In genomic region chr14:59160492-59160891, GRCh38 we compare ENCODE assay signal across 19 cellular contexts. TPM values are rescaled to one million over a fixed set of nuclear protein-coding genes. Genes with fewer than 3 reads are reported as not detected.
A peak's percentile ranks its signal among the peaks of the same experiment; 100 is the strongest.
DNase-seq lines count a peak whose midpoint lies in the region; ATAC-seq, FAIRE-seq and TF ChIP-seq lines count a peak whose summit lies in the region.
"Had no signal": no experiment of that assay in that cellular context is flagged by ENCODE, and none has a peak within 500 bp of the region (broad histone marks: within the 10 kb centered on the region; RNA-seq: fewer than 3 reads in every experiment).

No MANE protein-coding gene starts in this region.

- peak overlapping the region; percentile 67 for H3K27ac ChIP-seq in HepG2 (ENCODE audit: extremely low read length, insufficient read depth, low read length)
- H3K27ac ChIP-seq in right lobe of liver: no peak overlapping the region
- H3K27ac ChIP-seq in neural cell (ENCODE audit: low read length): peak overlapping the region; percentile 78
- H3K27ac ChIP-seq: BLaER1, HL-60 had no signal

- in situ Hi-C loops in HepG2 (cut with HindIII; ENCODE audit: extremely low pct_ligation_motif_present, low pct_unique_long_range_greater_than_20kb): no loop called here

- H3K27me3 ChIP-seq in HepG2 (ENCODE audit: control insufficient read depth in 1 of 2, insufficient read depth in 2 of 2, low read length in 2 of 2) (no peaks in the 10 kb centered on the region), right lobe of liver (no peaks in the 10 kb centered on the region), neural cell (ENCODE audit: insufficient read depth, low read depth, low read length) (no peaks in the 10 kb centered on the region)
- H3K27me3 ChIP-seq: BLaER1 had no signal

- TF ChIP-seq RAD21 in HepG2 (CRISPR knock-in tag; IDR thresholded peaks at IDR 0.05): no peak
- no peak for TF ChIP-seq RAD21 in neural cell (conservative IDR thresholded peaks at IDR 0.05)

- ATAC-seq in HepG2 (no peak), right lobe of liver (no peak), sciatic nerve (no peak), mucosa of descending colon (no peak)

- no peak for TF ChIP-seq POLR2A in HepG2 (IDR thresholded peaks at IDR 0.05; ENCODE audit: insufficient read depth in 1 of 2, low read depth in 2 of 2, low read length in 2 of 2)
- no peak for TF ChIP-seq POLR2A in right lobe of liver (IDR thresholded peaks at IDR 0.05)

- BruUV-seq in HepG2 (replicated peaks; lab: Mats Ljungman, UMichigan): no TSS peak

- H4K20me1 ChIP-seq in HepG2 (ENCODE audit: insufficient read depth, low read length): no peaks in the 10 kb centered on the region
- H4K20me1 ChIP-seq in neural cell (ENCODE audit: insufficient read depth): no peaks in the 10 kb centered on the region
- H4K20me1 ChIP-seq: BLaER1 had no signal

- H3K27ac Mint-ChIP-seq in brain: peak overlapping the region in 3 of 5 experiments; percentile 78 to 98 (median 93)

- no peaks in the 10 kb centered on the region for H3K9me3 ChIP-seq in HepG2 (ENCODE audit: low read length)
- no peaks in the 10 kb centered on the region for H3K9me3 ChIP-seq in right lobe of liver
- H3K9me3 ChIP-seq in neural cell (ENCODE audit: low read length): no peaks in the 10 kb centered on the region
- H3K9me3 ChIP-seq in mucosa of descending colon: no peaks in the 10 kb centered on the region
- H3K9me3 ChIP-seq: BLaER1, Caco-2 had no signal

- peak overlapping the region; percentile 54; the same call in 1 of the 2 replicates for H3K9ac ChIP-seq in HepG2 (ENCODE audit: insufficient read depth, low read depth, low read length)
- no peak overlapping the region for H3K9ac ChIP-seq in neural cell (ENCODE audit: low read length)
- H3K9ac ChIP-seq: BLaER1 had no signal

- H3K36me3 Mint-ChIP-seq in brain: no peaks in the 10 kb centered on the region
- H3K36me3 Mint-ChIP-seq: CD8-positive, alpha-beta memory T cell had no signal

- H3K4me2 ChIP-seq in HepG2 (ENCODE audit: low read depth, low read length) (peak overlapping the region; percentile 73; the same call in 1 of the 2 replicates), neural cell (ENCODE audit: low read length) (peak overlapping the region; percentile 67)
- H3K4me2 ChIP-seq: BLaER1 had no signal

- FAIRE-seq in HepG2 (lab: Jason Lieb, UNC): no peak
- FAIRE-seq: GM12892, H1 had no signal

- H3K9me3 Mint-ChIP-seq in brain: peaks cover 0 to 11% (median 6%) of the 10 kb centered on the region in 5 experiments
- H3K9me3 Mint-ChIP-seq: CD8-positive, alpha-beta memory T cell had no signal

- POLR2A ChIA-PET in HepG2 (lab: Yijun Ruan, JAX): interaction anchor here (1.8 kb wide), 1 partner anchor 28 kb away, joined by 5 read pairs; the partner anchor contains the start of gene DAAM1

- intact Hi-C loops in HepG2 (cut with micrococcal nuclease; ENCODE audit: unreplicated experiment): no loop called here
- intact Hi-C loops in right lobe of liver (cut with DNase I): no loop called here
- intact Hi-C loops in sciatic nerve (cut with DNase I): no loop called here
- intact Hi-C loops in mucosa of descending colon (cut with DNase I, micrococcal nuclease): no loop called here

- peaks cover 33% of the 10 kb centered on the region for H3K4me1 ChIP-seq in HepG2 (ENCODE audit: insufficient read depth, low read length)
- no peaks in the 10 kb centered on the region for H3K4me1 ChIP-seq in right lobe of liver
- H3K4me1 ChIP-seq in mucosa of descending colon (ENCODE audit: low read depth): no peaks in the 10 kb centered on the region
- H3K4me1 ChIP-seq: BLaER1 had no signal

- no peaks in the 10 kb centered on the region for H3K27me3 Mint-ChIP-seq in brain

- no peaks in the 10 kb centered on the region for H3F3A ChIP-seq in neural cell (ENCODE audit: insufficient read depth, low read length, poor library complexity, severe bottlenecking)

- no peak overlapping the region for H3K4me3 ChIP-seq in HepG2 (replicated peaks in 1 of 3; ENCODE audit: insufficient read depth in 1 of 3, low read depth in 2 of 3, low read length in 3 of 3)
- no peak overlapping the region for H3K4me3 ChIP-seq in right lobe of liver
- no peak overlapping the region for H3K4me3 ChIP-seq in neural cell (ENCODE audit: low read length)
- no peak overlapping the region for H3K4me3 ChIP-seq in mucosa of descending colon
- H3K4me3 ChIP-seq: BLaER1 had no signal

- no peak for DNase-seq in HepG2 (ENCODE audit: low spot score)
- DNase-seq in right lobe of liver: no peak
- no peak for DNase-seq in NCI-H226
- no peak for DNase-seq in sciatic nerve (ENCODE audit: low spot score)
- no peak for DNase-seq in mucosa of descending colon
- DNase-seq: 8988T; AML-193; Caco-2; CD8-positive, alpha-beta memory T cell; DND-41; GDM1; HCEC 1CT; IMR-90 had no signal

- H3K79me2 ChIP-seq in HepG2 (ENCODE audit: insufficient read depth, low read length) (no peaks in the 10 kb centered on the region), neural cell (replicated peaks; ENCODE audit: insufficient read depth, low read length) (no peaks in the 10 kb centered on the region)

- no peaks in the 10 kb centered on the region for H3K9me2 ChIP-seq in neural cell (ENCODE audit: insufficient read depth, low read length)

- peak overlapping the region in 1 of 5 experiments; percentile 75 for H3K4me3 Mint-ChIP-seq in brain
- H3K4me3 Mint-ChIP-seq: CD8-positive, alpha-beta memory T cell had no signal

- H3K36me3 ChIP-seq in HepG2 (replicated peaks in 1 of 2; ENCODE audit: control insufficient read depth in 1 of 2, insufficient read depth in 2 of 2, low read length in 2 of 2) (no peaks in the 10 kb centered on the region), right lobe of liver (no peaks in the 10 kb centered on the region), neural cell (ENCODE audit: insufficient read depth, low read length) (no peaks in the 10 kb centered on the region), mucosa of descending colon (ENCODE audit: low read depth) (no peaks in the 10 kb centered on the region)
- H3K36me3 ChIP-seq: BLaER1 had no signal

- 59% methylated on average over 5 of the region's 5 CpGs for whole genome bisulfite sequencing in HepG2 (ENCODE audit: low lambda C conversion rate)
- WGBS in right lobe of liver (ENCODE audit: insufficient coverage, low coverage, low lambda C conversion rate, missing lambda C conversion rate): 74% methylated on average over 5 of the region's 5 CpGs

- TF ChIP-seq CTCF in HepG2 (CRISPR knock-in tag; IDR thresholded peaks at IDR 0.05) (no peak), right lobe of liver (IDR thresholded peaks at IDR 0.05) (no peak), brain (conservative IDR thresholded peaks at IDR 0.05) (no peak), neural cell (IDR thresholded peaks at IDR 0.05; ENCODE audit: poor library complexity, severe bottlenecking) (no peak), mucosa of descending colon (IDR thresholded peaks at IDR 0.05) (no peak)

- TF ChIP-seq EP300 in HepG2 (IDR thresholded peaks at IDR 0.05; ENCODE audit: low read depth in 2 of 2, low read length in 2 of 2) (no peak), HepG2 (CRISPR knock-in tag; IDR thresholded peaks at IDR 0.05; ENCODE audit: borderline replicate concordance) (no peak), neural cell (conservative IDR thresholded peaks at IDR 0.05; ENCODE audit: poor library complexity, severe bottlenecking) (no peak)

- no peak overlapping the region for H2AFZ ChIP-seq in HepG2 (ENCODE audit: low read length)
- H2AFZ ChIP-seq in neural cell (ENCODE audit: low read depth, low read length): no peak overlapping the region

- CTCF ChIA-PET in HepG2 (lab: Yijun Ruan, JAX; ENCODE audit: low intra/inter-chr PET ratio, low total read pairs): no interaction called here

- H3K4me1 Mint-ChIP-seq in brain: peaks cover 52% of the 10 kb centered on the region

TF ChIP-seq in HepG2, 621 proteins besides CTCF, POLR2A, EP300 and RAD21 (continues in another document):
- no peak for TF ChIP-seq ZNF333 (CRISPR knock-in tag; IDR thresholded peaks at IDR 0.05; ENCODE audit: borderline replicate concordance)

TF ChIP-seq in neural cell, 6 proteins besides CTCF, POLR2A, EP300 and RAD21 (continues in another document):
- TF ChIP-seq SMC3 (conservative IDR thresholded peaks at IDR 0.05; ENCODE audit: poor library complexity): no peak

RNA-seq across cellular contexts. Expression of gene DAAM1, which starts 28.0 kb away (rescaled TPM):
- total RNA-seq in HepG2 (2016; rRNA removed; fragmentation: Illumina TruSeq; extraction: Trizol) (24.5 and 31.2 TPM in 2 replicates), right lobe of liver (10 to 100 TPM; 17.2 to 43.6 (median 25.3) TPM), sciatic nerve (68.6 TPM), mucosa of descending colon (10 to 100 TPM; 41.0 to 85.4 (median 49.6) TPM)
- 2.9 and 3.1 TPM in 2 replicates for total RNA-seq in HepG2 (2016; cell fraction: cytosol; rRNA removed; fragmentation: Illumina TruSeq; extraction: Trizol; ENCODE audit: low read depth)
- total RNA-seq in HepG2 (2016; cell fraction: insoluble cytoplasmic fraction; rRNA removed; fragmentation: Illumina TruSeq; extraction: Trizol): 25.6 and 31.0 TPM in 2 replicates
- 7.0 and 8.7 TPM in 2 replicates for total RNA-seq in HepG2 (2016; cell fraction: membrane; rRNA removed; fragmentation: Illumina TruSeq; extraction: Trizol)
- total RNA-seq in HepG2 (2016; cell fraction: nucleus; rRNA removed; fragmentation: Illumina TruSeq; extraction: Trizol): 50.3 and 52.6 TPM in 2 replicates
- polyA plus RNA-seq in HepG2 (2011; rRNA removed) (6.8 and 10.9 TPM in 2 replicates), brain (ENCODE audit: insufficient read depth, low read depth, low replicate concordance) (15.6 TPM), neural cell (156 and 161 TPM in 2 replicates)
- polyA plus RNA-seq in HepG2 (2011; cell fraction: cytosol; rRNA removed): 4.0 and 9.7 TPM in 2 replicates
- 9.9 and 23.8 TPM in 2 replicates for polyA plus RNA-seq in HepG2 (2011; cell fraction: nucleus; rRNA removed)
- polyA plus RNA-seq in HepG2 (2012): 20.7 and 21.6 TPM in 2 replicates
- 0.61 and 0.62 TPM in 2 replicates for polyA plus RNA-seq in HepG2 (2016; cell fraction: cytosol; fragmentation: Illumina TruSeq; extraction: Trizol; ENCODE audit: low read depth)
- 20.3 and 24.6 TPM in 2 replicates for polyA plus RNA-seq in HepG2 (2016; cell fraction: insoluble cytoplasmic fraction; fragmentation: Illumina TruSeq; extraction: Trizol; ENCODE audit: low read depth)
- polyA plus RNA-seq in HepG2 (2016; cell fraction: membrane; fragmentation: Illumina TruSeq; extraction: Trizol; ENCODE audit: low read depth): 0.97 and 1.4 TPM in 2 replicates
- 29.5 and 31.8 TPM in 2 replicates for polyA plus RNA-seq in HepG2 (2016; cell fraction: nucleus; fragmentation: Illumina TruSeq; extraction: Trizol; ENCODE audit: insufficient read depth, low read depth)
- 12.6 and 17.7 TPM in 2 replicates for polyA minus RNA-seq in HepG2 (2011; rRNA and poly(A)+ RNA removed; ENCODE audit: low replicate concordance)
- 12.2 and 17.8 TPM in 2 replicates for polyA minus RNA-seq in HepG2 (2011; cell fraction: cytosol; rRNA and poly(A)+ RNA removed)
- 106 and 124 TPM in 2 replicates for polyA minus RNA-seq in HepG2 (2011; cell fraction: nucleus; rRNA and poly(A)+ RNA removed)
- 214 and 322 TPM in 2 replicates for polyA minus RNA-seq in neural cell

Comparison
In these comparisons a context has a peak if more than half of its experiments do, and no peak if none do; other contexts are left out.
1. H3K27ac ChIP-seq: peak in HepG2 (single experiment) and neural cell (single experiment); none in right lobe of liver (0 of 3).